Comparison of ENCODE assay signal across 8 cellular contexts in genomic region chr14:105398044-105398725, GRCh38. TPM values are rescaled to one million over a fixed set of nuclear protein-coding genes. Genes with fewer than 3 reads are reported as not detected.
DNase-seq lines count a peak whose midpoint lies in the region; ATAC-seq and TF ChIP-seq lines count a peak whose summit lies in the region.

Gene TEX22 (plus strand): TSS chr14:105398538. CDS start chr14:105399341, 803 bp downstream.

- intact Hi-C loops in lower lobe of right lung (cut with DNase I), result no loop called here

- H3K9me3 ChIP-seq in lower lobe of right lung, result no peaks in the 10 kb centered on the region

- peaks cover 25% of the 10 kb centered on the region for H3K4me1 ChIP-seq in lower lobe of right lung

- H3K36me3 ChIP-seq in lower lobe of right lung, result peaks cover 9% of the 10 kb centered on the region

- H3K27me3 ChIP-seq in lower lobe of right lung (ENCODE audit: low read depth), result no peaks in the 10 kb centered on the region

- peak within 1 kb of the TSS; percentile 84 for H3K4me3 ChIP-seq in AG10803 (ENCODE audit: low read length)
- peak within 1 kb of the TSS; percentile 90 for H3K4me3 ChIP-seq in lower lobe of right lung

- TF ChIP-seq CTCF in AG10803 (conservative IDR thresholded peaks at IDR 0.05; ENCODE audit: low read length) (no peak), lower lobe of right lung (IDR thresholded peaks at IDR 0.05) (peak; percentile 35)

- ATAC-seq in HG03442 (IDR thresholded peaks at IDR 0.05; ENCODE audit: unreplicated experiment) (peak; percentile 68), lower lobe of right lung (peak; percentile 95 to 97)

- DNase-seq in AG10803 (ENCODE audit: low read depth) (peak; percentile 72), NCI-H526 treated with DMSO at 0.1 percent for 48 hours (lab: John Stamatoyannopoulos, UW) (peak; percentile 71), dermis microvascular lymphatic vessel endothelial cell (ENCODE audit: low read depth in 2 of 2) (peak; percentile 60 to 84), lower lobe of right lung (peak; percentile 94)
- peak; percentile 89 to 90 for DNase-seq in activated CD4-positive, alpha-beta T cell treated with anti-CD3 and anti-CD28 coated beads, Interleukin-2, amount 50 U/mL, for 24 hours (ENCODE audit: low read depth in 1 of 2, low spot score in 1 of 2)
- peak; percentile 92 to 95 for DNase-seq in stimulated activated CD4-positive, alpha-beta T cell treated with anti-CD3 and anti-CD28 coated beads, Interleukin-4, amount 100 ng/mL, for 48 hours (ENCODE audit: low read depth in 2 of 2)

- peak; percentile 84 for TF ChIP-seq POLR2A in GM19099 (IDR thresholded peaks at IDR 0.05; ENCODE audit: extremely low read depth, insufficient read length, low read depth)

- peak within 1 kb of the TSS; percentile 97 for H3K27ac ChIP-seq in lower lobe of right lung

RNA-seq across cellular contexts. Expression of gene TEX22, which starts in this region (rescaled TPM):
- under 0.01 and 0.13 TPM in 2 replicates for total RNA-seq in dermis microvascular lymphatic vessel endothelial cell
- 3.8 TPM for total RNA-seq in lower lobe of right lung

Comparison
In these comparisons a context has a peak if more than half of its experiments do, and no peak if none do; other contexts are left out.
1. Peak in every context shown above with its lines: DNase-seq, ATAC-seq, H3K4me3 ChIP-seq and H3K27ac ChIP-seq.
2. Peak in DNase-seq in dermis microvascular lymphatic vessel endothelial cell; RNA of the gene not detected or under 1 TPM.